3 cellular contexts compared by ENCODE assay signal in genomic region chr16:86802013-86802412, GRCh38.
TF ChIP-seq lines count a peak whose summit lies in the region.

No MANE protein-coding gene starts in this region.

TF ChIP-seq in HepG2, 621 proteins besides CTCF, POLR2A, EP300 and RAD21 (continues in another document):
- TF ChIP-seq PRMT3 (CRISPR knock-in tag; IDR thresholded peaks at IDR 0.05; ENCODE audit: borderline replicate concordance, low read depth): no peak
- no peak for TF ChIP-seq ZNF549 (CRISPR knock-in tag; IDR thresholded peaks at IDR 0.05)
- no peak for TF ChIP-seq ZNF878 (CRISPR knock-in tag; IDR thresholded peaks at IDR 0.05)
- no peak for TF ChIP-seq MYNN (CRISPR knock-in tag; IDR thresholded peaks at IDR 0.05; ENCODE audit: low read depth)
- TF ChIP-seq KMT2A (CRISPR knock-in tag; IDR thresholded peaks at IDR 0.05): no peak
- TF ChIP-seq CREB1 (IDR thresholded peaks at IDR 0.05): peak; percentile 99
- no peak for TF ChIP-seq CREB1 (CRISPR knock-in tag; IDR thresholded peaks at IDR 0.05)
- TF ChIP-seq ZSCAN12 (CRISPR knock-in tag; IDR thresholded peaks at IDR 0.05): no peak
- peak; percentile 91; the same call in 1 of the 2 replicates for TF ChIP-seq TRIM22 (IDR thresholded peaks at IDR 0.05)
- TF ChIP-seq ZNF501 (CRISPR knock-in tag; IDR thresholded peaks at IDR 0.05): no peak
- TF ChIP-seq KLF12 (CRISPR knock-in tag; IDR thresholded peaks at IDR 0.05; ENCODE audit: borderline replicate concordance): no peak
- no peak for TF ChIP-seq LRRFIP1 (CRISPR knock-in tag; conservative IDR thresholded peaks at IDR 0.05)

TF ChIP-seq in IMR-90, 13 proteins besides CTCF, POLR2A, EP300 and RAD21:
- TF ChIP-seq SMC3 (IDR thresholded peaks at IDR 0.05; ENCODE audit: low read depth, low read length) (no peak), RCOR1 (IDR thresholded peaks at IDR 0.05; ENCODE audit: insufficient replicate concordance, low read length) (no peak), FOS (IDR thresholded peaks at IDR 0.05; ENCODE audit: low read depth, low read length) (no peak), USF2 (IDR thresholded peaks at IDR 0.05; ENCODE audit: low read depth, low read length) (no peak), NFE2L2 (IDR thresholded peaks at IDR 0.05; ENCODE audit: low read depth, low read length) (no peak), CHD1 (IDR thresholded peaks at IDR 0.05; ENCODE audit: low read depth, low read length) (no peak)
TF ChIP-seq in IMR-90: peak in this region for 0.

TF ChIP-seq in H1, 55 proteins besides CTCF, POLR2A, EP300 and RAD21:
- TF ChIP-seq KDM4A (IDR thresholded peaks at IDR 0.05; ENCODE audit: low read depth, low read length, severe bottlenecking) (no peak), TCF12 (IDR thresholded peaks at IDR 0.05; ENCODE audit: low read depth, low read length) (no peak), JUND (IDR thresholded peaks at IDR 0.05; ENCODE audit: low read length) (no peak), POLR2AphosphoS5 (IDR thresholded peaks at IDR 0.05; ENCODE audit: low read depth, low read length) (no peak), SP2 (IDR thresholded peaks at IDR 0.05; ENCODE audit: low read length) (no peak), CBX5 (IDR thresholded peaks at IDR 0.05; ENCODE audit: low read depth, low read length) (no peak), USF2 (IDR thresholded peaks at IDR 0.05; ENCODE audit: low read length) (no peak), TAF7 (optimal IDR thresholded peaks at IDR 0.05; ENCODE audit: borderline replicate concordance, low read depth, low read length) (no peak), ASH2L (IDR thresholded peaks at IDR 0.05; ENCODE audit: low read length) (no peak), CREB1 (IDR thresholded peaks at IDR 0.05) (no peak), PHF8 (conservative IDR thresholded peaks at IDR 0.05; ENCODE audit: low read depth, low read length) (no peak), E2F6 (IDR thresholded peaks at IDR 0.05) (no peak), SIN3A (conservative IDR thresholded peaks at IDR 0.05 in 1 of 2, IDR thresholded peaks at IDR 0.05 in 1 of 2; ENCODE audit: low read depth in 1 of 2, low read length in 2 of 2) (no peak)
TF ChIP-seq in H1: peak in this region for 0.
